In genomic region chr6:15020114-15020770, GRCh38 we compare ENCODE assay signal across 14 cellular contexts.
"Had no signal": no experiment of that assay in that cellular context is flagged by ENCODE, and none has a peak within 500 bp of the region (broad histone marks: within the 10 kb centered on the region; RNA-seq: fewer than 3 reads in every experiment).

No MANE protein-coding gene starts in this region.

- H3K4me1 ChIP-seq: right atrium auricular region, thyroid gland, vagina had no signal

- DNase-seq: activated CD4-positive, alpha-beta T cell treated with anti-CD3 and anti-CD28 coated beads for 1 hour; activated CD8-positive, alpha-beta memory T cell treated with anti-CD3 and anti-CD28 coated beads for 24 hours; activated effector memory CD4-positive, alpha-beta T cell treated with anti-CD3 and anti-CD28 coated beads, Interleukin-2, amount 50 U/mL, for 16 hours; amygdala; dermis blood vessel endothelial cell; glutamatergic neuron; left colon; naive thymus-derived CD8-positive, alpha-beta T cell; nucleus accumbens; T-helper 9 cell; thyroid gland had no signal

- H3K27me3 ChIP-seq: right atrium auricular region, thyroid gland, vagina had no signal

- ATAC-seq: left colon; naive thymus-derived CD8-positive, alpha-beta T cell had no signal

- H3K9me3 ChIP-seq: right atrium auricular region, thyroid gland, vagina had no signal

- H3K4me3 ChIP-seq: right atrium auricular region, skin epidermis, thyroid gland, vagina had no signal

- H3K27ac ChIP-seq: right atrium auricular region, skin epidermis, thyroid gland, vagina had no signal

- H3K36me3 ChIP-seq: right atrium auricular region, thyroid gland, vagina had no signal
